ENCODE assay signal across 22 cellular contexts in genomic region chr18:22433960-22434359, GRCh38. TPM values are rescaled to one million over a fixed set of nuclear protein-coding genes. Genes with fewer than 3 reads are reported as not detected.
DNase-seq lines count a peak whose midpoint lies in the region; ATAC-seq, FAIRE-seq and TF ChIP-seq lines count a peak whose summit lies in the region.
"Had no signal": no experiment of that assay in that cellular context is flagged by ENCODE, and none has a peak within 500 bp of the region (broad histone marks: within the 10 kb centered on the region; RNA-seq: fewer than 3 reads in every experiment).

No MANE protein-coding gene starts in this region.

- H3K27ac Mint-ChIP-seq in nephron = peak overlapping the region; percentile 60 to 64 (median 62)
- H3K27ac Mint-ChIP-seq: naive thymus-derived CD4-positive, alpha-beta T cell had no signal

- no peaks in the 10 kb centered on the region for H4K20me1 ChIP-seq in OCI-LY7 (ENCODE audit: insufficient read depth, low read length)

- H3K4me2 ChIP-seq in OCI-LY7 (ENCODE audit: low read length) = no peak overlapping the region

- ATAC-seq in esophagus mucosa = peak; percentile 57
- ATAC-seq: lower lobe of right lung; naive thymus-derived CD4-positive, alpha-beta T cell had no signal

- peaks cover 3% of the 10 kb centered on the region; the same call in 1 of the 2 replicates for H3K27me3 ChIP-seq in HAP-1 (ENCODE audit: low read depth)
- H3K27me3 ChIP-seq: ascending aorta, testis had no signal

- no peaks in the 10 kb centered on the region for H3K9me3 Mint-ChIP-seq in nephron

- no peaks in the 10 kb centered on the region for H3K79me2 ChIP-seq in OCI-LY7 (ENCODE audit: insufficient read depth, low read depth, low read length)

- intact Hi-C loops in OCI-LY7 (cut with micrococcal nuclease; ENCODE audit: unreplicated experiment) = no loop called here

- H3K36me3 ChIP-seq in HAP-1 (replicated peaks) (no peaks in the 10 kb centered on the region), OCI-LY7 (ENCODE audit: insufficient read depth, low read length) (no peaks in the 10 kb centered on the region)
- H3K36me3 ChIP-seq: ascending aorta, lower lobe of right lung had no signal

- H3K27ac ChIP-seq in substantia nigra (ENCODE audit: low read depth, low read length, poor library complexity, severe bottlenecking) = no peak overlapping the region
- no peak overlapping the region for H3K27ac ChIP-seq in OCI-LY7 (ENCODE audit: low read depth, low read length, poor library complexity, severe bottlenecking)
- H3K27ac ChIP-seq: C4-2B, lower lobe of right lung, RWPE1, testis had no signal

- in situ Hi-C loops in HAP-1 (cut with MboI; ENCODE audit: low sequenced_read_pairs) = no loop called here

- FAIRE-seq in RCC 7860 (lab: Jason Lieb, UNC) = no peak
- FAIRE-seq: HTR-8/SVneo had no signal

- no peaks in the 10 kb centered on the region for H3K36me3 Mint-ChIP-seq in nephron (ENCODE audit: low read depth)
- H3K36me3 Mint-ChIP-seq: naive thymus-derived CD4-positive, alpha-beta T cell had no signal

- no peaks in the 10 kb centered on the region for H3K9me3 ChIP-seq in HAP-1
- no peaks in the 10 kb centered on the region for H3K9me3 ChIP-seq in OCI-LY7 (ENCODE audit: low read length)
- H3K9me3 ChIP-seq: ascending aorta, lower lobe of right lung, testis had no signal

- no peaks in the 10 kb centered on the region for H3K9me2 ChIP-seq in OCI-LY7 (ENCODE audit: insufficient read depth, low read length)

- H3K4me3 ChIP-seq in HAP-1 (no peak overlapping the region), OCI-LY7 (ENCODE audit: low read depth, low read length, poor library complexity, severe bottlenecking) (no peak overlapping the region)
- H3K4me3 ChIP-seq: lower lobe of right lung, testis had no signal

- no TSS peak for BruUV-seq in OCI-LY7 (replicated peaks; lab: Mats Ljungman, UMichigan)

- H3K27me3 Mint-ChIP-seq in nephron (ENCODE audit: low read depth) = peaks cover 4% of the 10 kb centered on the region
- H3K27me3 Mint-ChIP-seq: naive thymus-derived CD4-positive, alpha-beta T cell had no signal

- peaks cover 30% of the 10 kb centered on the region for H3K4me1 Mint-ChIP-seq in nephron

- DNase-seq in HAP-1 (ENCODE audit: low spot score in 2 of 2) = peak; percentile 15 to 17
- peak; percentile 17 for DNase-seq in RCC 7860 (ENCODE audit: low spot score)
- no peak for DNase-seq in SHP77 treated with DMSO at 0.1 percent for 48 hours (lab: John Stamatoyannopoulos, UW)
- no peak for DNase-seq in substantia nigra (lab: John Stamatoyannopoulos, UW)
- no peak for DNase-seq in OCI-LY7 (ENCODE audit: low spot score)
- DNase-seq: DND-41; foreskin melanocyte; lower lobe of right lung; naive thymus-derived CD4-positive, alpha-beta T cell; NCI-H1930; retina; stimulated activated CD4-positive, alpha-beta T cell treated with anti-CD3 and anti-CD28 coated beads, Interleukin-2, amount 100 ng/mL, for 24 hours; T-helper 2 cell; testis had no signal

- POLR2A ChIA-PET in OCI-LY7 (lab: Charles Lee) = interaction anchor here (1.6 kb wide), 1 partner anchor 11 kb away, joined by 3 read pairs; no protein-coding TSS in a partner anchor

- no peaks in the 10 kb centered on the region for H3K4me1 ChIP-seq in HAP-1
- H3K4me1 ChIP-seq in OCI-LY7 (ENCODE audit: insufficient read depth, low read length, poor library complexity, severe bottlenecking) = no peaks in the 10 kb centered on the region
- H3K4me1 ChIP-seq: lower lobe of right lung, testis had no signal

- H3K4me3 Mint-ChIP-seq in nephron = no peak overlapping the region
- H3K4me3 Mint-ChIP-seq: naive thymus-derived CD4-positive, alpha-beta T cell had no signal

- H2AFZ ChIP-seq in OCI-LY7 (ENCODE audit: low read length) = no peak overlapping the region

- TF ChIP-seq CTCF in nephron (IDR thresholded peaks at IDR 0.05; ENCODE audit: unreplicated experiment in 3 of 3) (no peak), OCI-LY7 (conservative IDR thresholded peaks at IDR 0.05; ENCODE audit: low read length) (no peak)

- CTCF ChIA-PET in OCI-LY7 (lab: Charles Lee; ENCODE audit: unreplicated experiment) = no interaction called here

RNA-seq across cellular contexts. Expression of gene CTAGE1, which starts 16.2 kb away (rescaled TPM):
- total RNA-seq in esophagus mucosa (not detected), OCI-LY7 (2022) (not detected in 2 replicates)
- 0.03 TPM in 1 of 2 replicates, not detected in the other for total RNA-seq in OCI-LY7 (2014; rRNA removed; shearing (Covaris generic))
- total RNA-seq: ascending aorta; dermis microvascular lymphatic vessel endothelial cell; H4; lower lobe of right lung; naive thymus-derived CD4-positive, alpha-beta T cell had no signal

Comparison
In these comparisons a context has a peak if more than half of its experiments do, and no peak if none do; other contexts are left out.
1. DNase-seq: peak in HAP-1 (2 of 2) and RCC 7860 (single experiment); none in SHP77 treated with DMSO at 0.1 percent for 48 hours (single experiment), substantia nigra (0 of 49) and OCI-LY7 (single experiment).